Comparison of ENCODE assay signal across 23 cellular contexts in genomic region chr6:80223743-80224212, GRCh38.
A peak's percentile ranks its signal among the peaks of the same experiment; 100 is the strongest.
DNase-seq lines count a peak whose midpoint lies in the region; ATAC-seq and TF ChIP-seq lines count a peak whose summit lies in the region.
"Had no signal": no experiment of that assay in that cellular context is flagged by ENCODE, and none has a peak within 500 bp of the region (broad histone marks: within the 10 kb centered on the region; RNA-seq: fewer than 3 reads in every experiment).

No MANE protein-coding gene starts in this region.

- no peaks in the 10 kb centered on the region for H4K20me1 ChIP-seq in GM23338 (replicated peaks; ENCODE audit: insufficient read depth)

- H3K79me2 ChIP-seq in GM23338 (replicated peaks; ENCODE audit: insufficient read depth), result no peaks in the 10 kb centered on the region

- TF ChIP-seq CTCF in GM23338 (conservative IDR thresholded peaks at IDR 0.05; ENCODE audit: low read depth in 2 of 2), result no peak

- H2AFZ ChIP-seq in GM23338, result no peak overlapping the region

- peaks cover 10% of the 10 kb centered on the region for H3K4me1 Mint-ChIP-seq in GM23338
- H3K4me1 Mint-ChIP-seq: activated naive CD4-positive, alpha-beta T cell treated with anti-CD3 and anti-CD28 coated beads, Interleukin-2, amount 50 U/mL, for 24 hours; B cell; stimulated activated memory B cell treated with anti-CD40 and anti-IgM and Interleukin-4, amounts not matched to agents 10 μg/mL and 1 μg/mL and 100 μg/mL, for 72 hours had no signal

- H3K27me3 Mint-ChIP-seq in GM23338 (ENCODE audit: insufficient read depth, low read depth, poor library complexity), result no peaks in the 10 kb centered on the region
- H3K27me3 Mint-ChIP-seq: activated naive CD4-positive, alpha-beta T cell treated with anti-CD3 and anti-CD28 coated beads, Interleukin-2, amount 50 U/mL, for 24 hours; activated T-cell treated with anti-CD3 and anti-CD28 coated beads, Interleukin-2, amount 50 U/mL, for 24 hours; B cell; stimulated activated memory B cell treated with anti-CD40 and anti-IgM and Interleukin-4, amounts not matched to agents 10 μg/mL and 1 μg/mL and 100 μg/mL, for 72 hours had no signal

- H3K36me3 Mint-ChIP-seq in GM23338 (ENCODE audit: low read depth), result peaks cover 6% of the 10 kb centered on the region; the same call in 1 of the 3 replicates

- no peak overlapping the region for H3K4me3 Mint-ChIP-seq in GM23338
- H3K4me3 Mint-ChIP-seq: activated CD8-positive, alpha-beta T cell treated with anti-CD3 and anti-CD28 coated beads, Interleukin-2, amount 10 ng/mL, durations not matched to agents 7 days and 5 days; activated naive CD4-positive, alpha-beta T cell treated with anti-CD3 and anti-CD28 coated beads, Interleukin-2, amount 50 U/mL, for 24 hours; activated T-cell treated with anti-CD3 and anti-CD28 coated beads, Interleukin-2, amount 50 U/mL, for 24 hours; B cell; stimulated activated memory B cell treated with anti-CD40 and anti-IgM and Interleukin-4, amounts not matched to agents 10 μg/mL and 1 μg/mL and 100 μg/mL, for 72 hours had no signal

- H3K9me3 ChIP-seq in adipocyte (ENCODE audit: control insufficient read depth, low read length), result no peaks in the 10 kb centered on the region
- H3K9me3 ChIP-seq: thyroid gland had no signal

- DNase-seq in EL, result peak; percentile 28
- DNase-seq in adipocyte (ENCODE audit: low read depth), result peak; percentile 77
- peak; percentile 45 for DNase-seq in fibroblast of the conjunctiva (ENCODE audit: low read depth)
- no peak for DNase-seq in sciatic nerve (ENCODE audit: low spot score)
- DNase-seq in GM23338 (ENCODE audit: low spot score), result no peak
- no peak for DNase-seq in germinal center (ENCODE audit: low spot score)
- DNase-seq in SK-N-DZ (ENCODE audit: low spot score), result no peak
- DNase-seq: activated CD4-positive, CD25-positive, alpha-beta regulatory T cell; activated CD8-positive, alpha-beta T cell treated with anti-CD3 and anti-CD28 coated beads, Interleukin-2, amount 10 ng/mL, durations not matched to agents 7 days and 5 days; activated T-cell treated with anti-CD3 and anti-CD28 coated beads, Interleukin-2, amount 50 U/mL, for 24 hours; COR-L47; dorsolateral prefrontal cortex; NCI-H1417 treated with DMSO at 0.1 percent for 48 hours; NCI-H748 treated with DMSO at 0.1 percent for 48 hours; stimulated activated CD4-positive, alpha-beta T cell treated with anti-CD3 and anti-CD28 coated beads, Interleukin-15, amount 100 ng/mL, for 24 hours; T1000; thyroid gland had no signal

- intact Hi-C loops in sciatic nerve (cut with DNase I), result no loop called here

- peak; percentile 91 for ATAC-seq in sciatic nerve
- ATAC-seq in GM23338, result no peak
- ATAC-seq: activated CD8-positive, alpha-beta T cell treated with anti-CD3 and anti-CD28 coated beads, Interleukin-2, amount 10 ng/mL, durations not matched to agents 7 days and 5 days; stimulated activated memory B cell treated with anti-CD40 and anti-IgM and Interleukin-4, amounts not matched to agents 10 μg/mL and 1 μg/mL and 100 μg/mL, for 72 hours had no signal

- no peak overlapping the region for H3K27ac Mint-ChIP-seq in GM23338
- H3K27ac Mint-ChIP-seq: activated CD8-positive, alpha-beta T cell treated with anti-CD3 and anti-CD28 coated beads, Interleukin-2, amount 10 ng/mL, durations not matched to agents 7 days and 5 days; activated naive CD4-positive, alpha-beta T cell treated with anti-CD3 and anti-CD28 coated beads, Interleukin-2, amount 50 U/mL, for 24 hours; activated T-cell treated with anti-CD3 and anti-CD28 coated beads, Interleukin-2, amount 50 U/mL, for 24 hours; B cell; stimulated activated memory B cell treated with anti-CD40 and anti-IgM and Interleukin-4, amounts not matched to agents 10 μg/mL and 1 μg/mL and 100 μg/mL, for 72 hours had no signal

- peaks cover 6% of the 10 kb centered on the region for H3K36me3 ChIP-seq in adipocyte (ENCODE audit: control insufficient read depth, insufficient read depth, low read length, severe bottlenecking)
- no peaks in the 10 kb centered on the region for H3K36me3 ChIP-seq in GM23338 (ENCODE audit: insufficient read depth)
- H3K36me3 ChIP-seq: cardiac muscle cell, thyroid gland had no signal

- H3K4me3 ChIP-seq in adipocyte (ENCODE audit: low read length) (peak overlapping the region; percentile 56), GM23338 (no peak overlapping the region)
- H3K4me3 ChIP-seq: cardiac muscle cell, dorsolateral prefrontal cortex, SK-N-MC, thyroid gland had no signal

- no peaks in the 10 kb centered on the region for H3K9me3 Mint-ChIP-seq in GM23338
- H3K9me3 Mint-ChIP-seq: activated T-cell treated with anti-CD3 and anti-CD28 coated beads, Interleukin-2, amount 50 U/mL, for 24 hours; stimulated activated memory B cell treated with anti-CD40 and anti-IgM and Interleukin-4, amounts not matched to agents 10 μg/mL and 1 μg/mL and 100 μg/mL, for 72 hours had no signal

- H3K27ac ChIP-seq in GM23338 (ENCODE audit: low read depth), result no peak overlapping the region
- H3K27ac ChIP-seq: cardiac muscle cell, dorsolateral prefrontal cortex, epithelial cell of prostate, SK-N-MC, thyroid gland had no signal

- H3K27me3 ChIP-seq in adipocyte (replicated peaks; ENCODE audit: control insufficient read depth, insufficient read depth, low read length), result no peaks in the 10 kb centered on the region
- no peaks in the 10 kb centered on the region for H3K27me3 ChIP-seq in GM23338 (ENCODE audit: insufficient read depth)
- H3K27me3 ChIP-seq: cardiac muscle cell, dorsolateral prefrontal cortex, thyroid gland had no signal

- H3F3A ChIP-seq in GM23338 (replicated peaks; ENCODE audit: low read depth), result no peaks in the 10 kb centered on the region

- peak overlapping the region; percentile 37 for H3K9ac ChIP-seq in adipocyte (ENCODE audit: low read length)

- H3K4me1 ChIP-seq in adipocyte (ENCODE audit: control insufficient read depth, insufficient read depth, low read length) (peaks cover 23% of the 10 kb centered on the region), GM23338 (ENCODE audit: insufficient read depth) (peaks cover 10% of the 10 kb centered on the region)
- H3K4me1 ChIP-seq: thyroid gland had no signal

- no peaks in the 10 kb centered on the region for H3K9me2 ChIP-seq in GM23338 (ENCODE audit: insufficient read depth)

- no peak overlapping the region for H3K4me2 ChIP-seq in GM23338

TF ChIP-seq in GM23338, 12 proteins besides CTCF, POLR2A, EP300 and RAD21 (continues in another document):
- TF ChIP-seq POLR2AphosphoS5 (IDR thresholded peaks at IDR 0.05; ENCODE audit: low read depth), result no peak
- no peak for TF ChIP-seq EZH2 (IDR thresholded peaks at IDR 0.05; ENCODE audit: low read depth, unreplicated experiment)
- TF ChIP-seq ZNF114 (CRISPR knock-in tag; IDR thresholded peaks at IDR 0.05), result no peak
- no peak for TF ChIP-seq EZH2phosphoT487 (IDR thresholded peaks at IDR 0.05; ENCODE audit: unreplicated experiment)
- TF ChIP-seq CREB1 (CRISPR knock-in tag; IDR thresholded peaks at IDR 0.05; ENCODE audit: low read depth), result no peak

Comparison
In these comparisons a context has a peak if more than half of its experiments do, and no peak if none do; other contexts are left out.
1. DNase-seq: peak in EL (single experiment), adipocyte (single experiment) and fibroblast of the conjunctiva (single experiment); none in sciatic nerve (single experiment), GM23338 (single experiment), germinal center (single experiment) and SK-N-DZ (single experiment).